In the genomic region with DNA sequence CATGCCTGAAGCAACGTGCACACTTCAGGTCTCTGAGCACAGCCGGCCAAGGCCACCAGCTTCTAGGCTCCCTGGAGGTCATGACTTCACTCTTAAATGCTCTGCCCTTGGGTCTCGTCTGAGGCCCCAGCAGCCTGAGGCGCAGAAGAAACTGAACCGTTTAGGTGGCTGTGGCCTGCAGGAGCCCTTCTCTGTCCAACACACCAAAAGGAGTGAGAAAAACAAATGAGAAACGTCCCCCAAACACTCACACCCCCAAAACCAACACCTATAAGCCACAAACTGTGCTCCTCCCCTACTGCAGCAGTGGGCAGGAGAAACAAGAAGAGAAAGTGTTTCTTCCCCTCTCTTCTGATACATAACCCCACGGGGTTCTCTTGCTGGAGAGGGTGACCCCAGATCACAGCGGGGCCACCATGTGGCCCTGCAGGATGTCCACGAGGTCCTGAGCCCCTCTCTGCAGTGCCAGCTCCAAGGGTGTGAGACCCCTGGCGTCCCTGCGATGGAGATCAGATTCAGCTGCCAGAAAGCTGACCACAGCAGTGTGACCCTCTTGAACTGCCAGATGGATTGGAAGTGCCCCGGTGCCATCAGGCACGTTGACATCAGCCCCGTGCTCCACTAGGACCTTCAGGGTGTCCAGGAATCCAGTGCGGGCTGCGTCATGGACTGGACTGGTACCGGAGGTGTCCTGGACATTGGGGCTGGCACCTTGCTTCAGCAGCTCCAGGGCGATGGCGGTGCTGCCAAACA, we compare ENCODE assay signal across 8 cellular contexts.
DNase-seq lines count a peak whose midpoint lies in the region; TF ChIP-seq lines count a peak whose summit lies in the region.

No MANE protein-coding gene starts in this region.

- H3K27ac ChIP-seq in layer of hippocampus (ENCODE audit: low read depth, low read length), result peak overlapping the region; percentile 91

- no peaks in the 10 kb centered on the region for H3K27me3 ChIP-seq in layer of hippocampus (ENCODE audit: control insufficient read depth, insufficient read depth, low read length)

- in situ Hi-C loops in GM13976 (cut with MboI; ENCODE audit: low sequenced_read_pairs, unreplicated experiment), result no loop called here

- DNase-seq in GM13976 (ENCODE audit: low spot score) (peak; percentile 73), NAMALWA (ENCODE audit: low spot score) (peak; percentile 82), SW480 (ENCODE audit: low spot score) (no peak), DMS114 treated with DMSO at 0.1 percent for 48 hours (lab: John Stamatoyannopoulos, UW; ENCODE audit: unreplicated experiment) (no peak), NCI-H2196 (lab: John Stamatoyannopoulos, UW; ENCODE audit: unreplicated experiment) (no peak)
- peak; percentile 81 for DNase-seq in activated effector memory CD4-positive, alpha-beta T cell treated with anti-CD3 and anti-CD28 coated beads, Interleukin-2, amount 50 U/mL, for 16 hours
- DNase-seq in stimulated activated naive CD4-positive, alpha-beta T cell treated with Interleukin-2 at 50 U/mL for 16 hours (lab: John Stamatoyannopoulos, UW), result peak; percentile 53

- no peak for TF ChIP-seq CTCF in GM13976 (IDR thresholded peaks at IDR 0.05; ENCODE audit: borderline replicate concordance, control extremely low read depth, extremely low read depth, insufficient read depth, missing control alignments)

Comparison
In these comparisons a context has a peak if more than half of its experiments do, and no peak if none do; other contexts are left out.
1. DNase-seq: peak in GM13976 (single experiment), NAMALWA (single experiment), activated effector memory CD4-positive, alpha-beta T cell treated with anti-CD3 and anti-CD28 coated beads, Interleukin-2, amount 50 U/mL, for 16 hours (single experiment) and stimulated activated naive CD4-positive, alpha-beta T cell treated with Interleukin-2 at 50 U/mL for 16 hours (single experiment); none in SW480 (single experiment), DMS114 treated with DMSO at 0.1 percent for 48 hours (single experiment) and NCI-H2196 (single experiment).